In genomic region chr4:101055392-101055791, GRCh38 we compare ENCODE assay signal across 23 cellular contexts.
"Had no signal": no experiment of that assay in that cellular context is flagged by ENCODE, and none has a peak within 500 bp of the region (broad histone marks: within the 10 kb centered on the region; RNA-seq: fewer than 3 reads in every experiment).

No MANE protein-coding gene starts in this region.

- H3K4me1 ChIP-seq: Peyer's patch, SJCRH30 had no signal

- ATAC-seq: K562, Right ventricle myocardium inferior had no signal

- DNase-seq: MV-4-11, NCI-H1048, NCI-H1105, NCI-H1417, NCI-H1436 treated with DMSO at 0.1 percent for 48 hours, NCI-H1694, NCI-H187 treated with DMSO at 0.1 percent for 48 hours, NCI-H2029 treated with DMSO at 0.1 percent for 48 hours, NCI-H226, NCI-H446, NCI-H510A, NCI-H524 treated with DMSO at 0.1 percent for 48 hours, NCI-H69, NCI-H774, PC-9, Peyer's patch, SHP77 treated with DMSO at 0.1 percent for 48 hours, SJCRH30, T-helper 1 cell had no signal

- H3K27me3 ChIP-seq: Peyer's patch, SJCRH30 had no signal

- H3K4me3 ChIP-seq: K562, PC-9, Peyer's patch, SJCRH30 had no signal

- H3K27me3 Mint-ChIP-seq: IgD-negative memory B cell had no signal

- H3K9me3 ChIP-seq: Peyer's patch, SJCRH30 had no signal

- H3K4me3 Mint-ChIP-seq: IgD-negative memory B cell had no signal

- H3K27ac ChIP-seq: HL-60, PC-9, Peyer's patch, SJCRH30 had no signal

- H3K9me3 Mint-ChIP-seq: IgD-negative memory B cell had no signal
